ENCODE assay signal across 8 cellular contexts in genomic region chr4:113673450-113673849, GRCh38.
DNase-seq lines count a peak whose midpoint lies in the region; ATAC-seq and TF ChIP-seq lines count a peak whose summit lies in the region.

No MANE protein-coding gene starts in this region.

- CTCF ChIA-PET in activated CD8-positive, alpha-beta memory T cell treated with anti-CD3 and anti-CD28 coated beads, Interleukin-2, amount 10 ng/mL, durations not matched to agents 7 days and 5 days (lab: Charles Lee), result interaction anchor here (1.0 to 1.7 kb wide), 4 partner anchors 12 to 87 kb away, joined by 3 to 6 read pairs (median 4); no protein-coding TSS in a partner anchor

- H3K4me1 Mint-ChIP-seq in activated CD8-positive, alpha-beta memory T cell treated with anti-CD3 and anti-CD28 coated beads, Interleukin-2, amount 10 ng/mL, durations not matched to agents 7 days and 5 days, result peaks cover 46% of the 10 kb centered on the region

- H3K27ac ChIP-seq in lower lobe of right lung, result no peak overlapping the region

- no peak overlapping the region for H3K4me3 ChIP-seq in GM06990 (replicated peaks; ENCODE audit: low read depth, low read length)
- no peak overlapping the region for H3K4me3 ChIP-seq in lower lobe of right lung

- H3K4me3 Mint-ChIP-seq in activated CD8-positive, alpha-beta memory T cell treated with anti-CD3 and anti-CD28 coated beads, Interleukin-2, amount 10 ng/mL, durations not matched to agents 7 days and 5 days, result no peak overlapping the region

- DNase-seq in GM06990 (ENCODE audit: extremely low read depth, insufficient read length), result no peak
- peak; percentile 68 for DNase-seq in activated CD8-positive, alpha-beta memory T cell treated with anti-CD3 and anti-CD28 coated beads, Interleukin-2, amount 10 ng/mL, durations not matched to agents 7 days and 5 days
- no peak for DNase-seq in lower lobe of right lung
- DNase-seq in SHP77 (lab: John Stamatoyannopoulos, UW), result no peak
- DNase-seq in DMS114 treated with DMSO at 0.1 percent for 48 hours (lab: John Stamatoyannopoulos, UW; ENCODE audit: unreplicated experiment), result no peak
- no peak for DNase-seq in NCI-H1930 (lab: John Stamatoyannopoulos, UW)

- no peaks in the 10 kb centered on the region for H3K36me3 ChIP-seq in GM06990 (ENCODE audit: control insufficient read depth, insufficient read depth, low read length)
- H3K36me3 ChIP-seq in lower lobe of right lung, result no peaks in the 10 kb centered on the region

- H3K4me1 ChIP-seq in lower lobe of right lung, result peaks cover 38% of the 10 kb centered on the region

- H3K27me3 ChIP-seq in GM06990 (replicated peaks; ENCODE audit: control insufficient read depth, insufficient read depth, low read length), result no peaks in the 10 kb centered on the region
- no peaks in the 10 kb centered on the region for H3K27me3 ChIP-seq in lower lobe of right lung (ENCODE audit: low read depth)

- ATAC-seq in GM19468 (IDR thresholded peaks at IDR 0.05; ENCODE audit: extremely low read depth, unreplicated experiment), result peak; percentile 82
- peak; percentile 70 for ATAC-seq in HG03457 (IDR thresholded peaks at IDR 0.05; ENCODE audit: unreplicated experiment)
- ATAC-seq in activated CD8-positive, alpha-beta memory T cell treated with anti-CD3 and anti-CD28 coated beads, Interleukin-2, amount 10 ng/mL, durations not matched to agents 7 days and 5 days, result peak; percentile 97
- ATAC-seq in lower lobe of right lung, result peak; percentile 38 to 58

- peaks cover 30% of the 10 kb centered on the region for H3K36me3 Mint-ChIP-seq in activated CD8-positive, alpha-beta memory T cell treated with anti-CD3 and anti-CD28 coated beads, Interleukin-2, amount 10 ng/mL, durations not matched to agents 7 days and 5 days

- peak overlapping the region; percentile 25 for H3K27ac Mint-ChIP-seq in activated CD8-positive, alpha-beta memory T cell treated with anti-CD3 and anti-CD28 coated beads, Interleukin-2, amount 10 ng/mL, durations not matched to agents 7 days and 5 days

- intact Hi-C loops in lower lobe of right lung (cut with DNase I), result no loop called here

- no peaks in the 10 kb centered on the region for H3K27me3 Mint-ChIP-seq in activated CD8-positive, alpha-beta memory T cell treated with anti-CD3 and anti-CD28 coated beads, Interleukin-2, amount 10 ng/mL, durations not matched to agents 7 days and 5 days

- H3K9me3 ChIP-seq in lower lobe of right lung, result no peaks in the 10 kb centered on the region

- TF ChIP-seq CTCF in GM06990 (IDR thresholded peaks at IDR 0.05; ENCODE audit: insufficient read depth, low read length, poor library complexity, severe bottlenecking) (peak; percentile 12), lower lobe of right lung (IDR thresholded peaks at IDR 0.05) (no peak)

- H3K9me3 Mint-ChIP-seq in activated CD8-positive, alpha-beta memory T cell treated with anti-CD3 and anti-CD28 coated beads, Interleukin-2, amount 10 ng/mL, durations not matched to agents 7 days and 5 days (ENCODE audit: low read depth), result no peaks in the 10 kb centered on the region
